Comparison of ENCODE assay signal across 8 cellular contexts in the genomic region with DNA sequence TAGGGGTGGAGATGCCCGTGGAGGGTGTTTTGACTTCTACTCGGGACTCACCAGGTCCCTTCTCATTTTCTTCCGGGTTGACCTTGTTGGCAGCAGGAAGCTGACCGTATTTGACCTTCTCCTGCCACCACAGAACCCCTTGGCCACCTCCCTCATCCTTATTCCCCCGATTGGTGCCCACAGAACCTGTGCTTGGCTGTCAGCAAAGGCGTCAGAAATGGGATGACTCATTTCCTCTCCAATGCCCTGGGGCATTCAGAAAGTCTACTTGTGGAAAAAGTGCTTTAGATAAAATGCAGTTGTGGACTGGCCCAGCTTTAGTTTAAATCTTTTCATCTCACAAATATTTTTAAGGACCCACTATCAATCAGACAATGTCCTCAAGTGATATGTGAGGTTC.
A peak's percentile ranks its signal among the peaks of the same experiment; 100 is the strongest.
DNase-seq lines count a peak whose midpoint lies in the region; ATAC-seq and TF ChIP-seq lines count a peak whose summit lies in the region.

No MANE protein-coding gene starts in this region.

- peak overlapping the region; percentile 75 for H3K9ac ChIP-seq in skeletal muscle satellite cell (ENCODE audit: low read depth, low read length)

- no peaks in the 10 kb centered on the region for H3K36me3 Mint-ChIP-seq in activated CD4-positive, alpha-beta T cell treated with anti-CD3 and anti-CD28 coated beads for 36 hours (ENCODE audit: low read depth)

- DNase-seq in activated CD4-positive, alpha-beta T cell treated with anti-CD3 and anti-CD28 coated beads for 36 hours, result peak; percentile 74
- DNase-seq in activated CD4-positive, alpha-beta T cell treated with anti-CD3 and anti-CD28 coated beads, Interleukin-2, amount 50 U/mL, for 4 hours, result no peak
- DNase-seq in RWPE1 (ENCODE audit: low spot score), result peak; percentile 84
- DNase-seq in epithelial cell of esophagus (ENCODE audit: low read depth), result peak; percentile 87
- no peak for DNase-seq in globus pallidus (ENCODE audit: low spot score)
- DNase-seq in amygdala (lab: John Stamatoyannopoulos, UW), result no peak

- H3K4me1 Mint-ChIP-seq in activated CD4-positive, alpha-beta T cell treated with anti-CD3 and anti-CD28 coated beads for 36 hours, result peaks cover 20% of the 10 kb centered on the region

- H3K4me3 ChIP-seq in epithelial cell of esophagus (ENCODE audit: low read length) (no peak overlapping the region), skeletal muscle satellite cell (ENCODE audit: low read length) (no peak overlapping the region)

- ATAC-seq in activated CD4-positive, alpha-beta T cell treated with anti-CD3 and anti-CD28 coated beads for 36 hours, result peak; percentile 88
- no peak for ATAC-seq in GM21390 (IDR thresholded peaks at IDR 0.05; ENCODE audit: unreplicated experiment)

- peak overlapping the region; percentile 98 for H3K27ac Mint-ChIP-seq in activated CD4-positive, alpha-beta T cell treated with anti-CD3 and anti-CD28 coated beads for 36 hours

- CTCF ChIA-PET in activated CD4-positive, alpha-beta T cell treated with anti-CD3 and anti-CD28 coated beads for 36 hours (lab: Charles Lee), result interaction anchor here (1.0 to 1.1 kb wide), 2 partner anchors 10 to 507 kb away, joined by 3 read pairs; no protein-coding TSS in a partner anchor
- CTCF ChIA-PET in RWPE1 (lab: Yijun Ruan, JAX), result interaction anchor here (0.6 to 0.7 kb wide), 3 partner anchors 9 to 758 kb away, joined by 3 read pairs; no protein-coding TSS in a partner anchor

- H3K9me3 ChIP-seq in skeletal muscle satellite cell (replicated peaks; ENCODE audit: low read length), result no peaks in the 10 kb centered on the region

- H3K27ac ChIP-seq in RWPE1, result peak overlapping the region; percentile 97

- no peak for TF ChIP-seq CTCF in RWPE1 (conservative IDR thresholded peaks at IDR 0.05; ENCODE audit: low read depth)
- TF ChIP-seq CTCF in epithelial cell of esophagus (IDR thresholded peaks at IDR 0.05; ENCODE audit: insufficient read depth, low read depth, low read length, missing control alignments), result no peak

- H3K27me3 Mint-ChIP-seq in activated CD4-positive, alpha-beta T cell treated with anti-CD3 and anti-CD28 coated beads for 36 hours, result peaks cover 10% of the 10 kb centered on the region

- H3K4me3 Mint-ChIP-seq in activated CD4-positive, alpha-beta T cell treated with anti-CD3 and anti-CD28 coated beads for 36 hours, result peak overlapping the region; percentile 53

- H3K27me3 ChIP-seq in skeletal muscle satellite cell (ENCODE audit: control insufficient read depth, insufficient read depth, low read length), result no peaks in the 10 kb centered on the region

- POLR2A ChIA-PET in activated CD4-positive, alpha-beta T cell treated with anti-CD3 and anti-CD28 coated beads for 36 hours (lab: Charles Lee), result interaction anchor here (1.2 kb wide), 1 partner anchor 222 kb away, joined by 3 read pairs; the partner anchor contains the start of gene VAMP3
- POLR2A ChIA-PET in RWPE1 (lab: Yijun Ruan, JAX; ENCODE audit: low non-redundant PET), result interaction anchor here (0.5 to 1.0 kb wide), 2 partner anchors 23 to 80 kb away, joined by 3 to 4 read pairs; no protein-coding TSS in a partner anchor

- H3K4me1 ChIP-seq in skeletal muscle satellite cell (ENCODE audit: control insufficient read depth, insufficient read depth, low read length), result peaks cover 17% of the 10 kb centered on the region

- no peaks in the 10 kb centered on the region for H3K9me3 Mint-ChIP-seq in activated CD4-positive, alpha-beta T cell treated with anti-CD3 and anti-CD28 coated beads for 36 hours (ENCODE audit: low read depth)

- no peaks in the 10 kb centered on the region for H3K36me3 ChIP-seq in skeletal muscle satellite cell (ENCODE audit: insufficient read depth, low read length)

- intact Hi-C loops in activated CD4-positive, alpha-beta T cell treated with anti-CD3 and anti-CD28 coated beads for 36 hours (cut with DNase I, micrococcal nuclease), result loop anchor here in 1 of 2 experiments (2.0 kb wide), 1 partner anchor 804 kb away; no protein-coding TSS in a partner anchor

- H3K4me2 ChIP-seq in skeletal muscle satellite cell (ENCODE audit: low read length), result peak overlapping the region; percentile 34

Comparison
In these comparisons a context has a peak if more than half of its experiments do, and no peak if none do; other contexts are left out.
1. DNase-seq: peak in activated CD4-positive, alpha-beta T cell treated with anti-CD3 and anti-CD28 coated beads for 36 hours (single experiment), RWPE1 (single experiment) and epithelial cell of esophagus (single experiment); none in activated CD4-positive, alpha-beta T cell treated with anti-CD3 and anti-CD28 coated beads, Interleukin-2, amount 50 U/mL, for 4 hours (0 of 2), globus pallidus (single experiment) and amygdala (0 of 56).